ENCODE assay signal across 8 cellular contexts in the genomic region with DNA sequence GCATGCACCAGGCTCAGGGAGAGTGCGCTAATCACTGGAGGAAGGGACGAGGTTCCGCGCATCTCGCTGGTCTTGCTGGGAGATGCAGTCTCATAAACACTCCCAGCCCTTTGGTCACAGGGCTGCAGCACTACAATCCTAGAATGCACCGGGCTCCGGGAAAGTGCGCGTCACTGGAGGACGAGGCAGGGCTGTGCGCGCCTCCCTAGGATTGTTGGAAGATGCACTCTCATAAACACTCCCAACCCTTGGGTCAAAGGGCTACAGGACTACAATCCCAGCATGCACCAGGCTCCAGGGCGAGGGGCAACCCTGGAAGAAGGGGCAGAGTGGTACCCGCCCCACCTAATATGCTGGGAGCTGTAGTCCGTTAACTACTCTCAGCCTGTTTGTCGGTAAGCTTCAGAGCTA. TPM values are rescaled to one million over a fixed set of nuclear protein-coding genes. Genes with fewer than 3 reads are reported as not detected.
DNase-seq lines count a peak whose midpoint lies in the region; ATAC-seq, FAIRE-seq and TF ChIP-seq lines count a peak whose summit lies in the region.
"Not testable (repeated sequence)": the region's sequence is repeated elsewhere in the genome, so short reads cannot be mapped to it uniquely, and the experiment has no call there.

No MANE protein-coding gene starts in this region.

- not testable (repeated sequence) for H3K27me3 ChIP-seq in A673 (replicated peaks; ENCODE audit: insufficient read depth, low read depth, low read length, poor library complexity); fibroblast of lung (ENCODE audit: control insufficient read depth, insufficient read depth, low read length); keratinocyte (ENCODE audit: control insufficient read depth, extremely low read depth, insufficient read depth, low read length)

- H3K27me3 Mint-ChIP-seq in T-helper 17 cell, result not testable (repeated sequence)

- not testable (repeated sequence) for FAIRE-seq in H54 (lab: Jason Lieb, UNC); keratinocyte (lab: Jason Lieb, UNC)

- H4K20me1 ChIP-seq in fibroblast of lung (ENCODE audit: control insufficient read depth, extremely low read depth, insufficient read depth, low read length); keratinocyte (ENCODE audit: control insufficient read depth, extremely low read depth, insufficient read depth, low read length): not testable (repeated sequence)

- DNase-seq in A673 (ENCODE audit: low spot score), result peak; percentile 71
- peak; percentile 29 for DNase-seq in H54 (ENCODE audit: insufficient read length, low spot score)
- not testable (repeated sequence) for DNase-seq in T-helper 17 cell; keratinocyte (ENCODE audit: low read depth, low spot score)
- peak; percentile 69 for DNase-seq in astrocyte of the cerebellum (ENCODE audit: low read depth)
- DNase-seq in fibroblast of lung (ENCODE audit: low read depth in 2 of 2), result peak; percentile 83 to 88
- DNase-seq in non-pigmented ciliary epithelial cell (ENCODE audit: low read depth), result peak; percentile 60
- DNase-seq in stimulated activated CD4-positive, alpha-beta T cell treated with anti-CD3 and anti-CD28 coated beads, TNF-alpha, amount 100 ng/mL, for 24 hours (ENCODE audit: low read depth in 3 of 3), result peak; percentile 8 to 48 (median 25)

- H2AFZ ChIP-seq in fibroblast of lung (ENCODE audit: low read length) (peak overlapping the region; percentile 90), keratinocyte (ENCODE audit: control insufficient read depth, low read length) (peak overlapping the region; percentile 5)

- H3K9me3 ChIP-seq in A673 (ENCODE audit: low read depth, low read length, poor library complexity, severe bottlenecking); T-helper 17 cell (ENCODE audit: control insufficient read depth, low read length, poor library complexity, severe bottlenecking); fibroblast of lung (ENCODE audit: control insufficient read depth, insufficient read depth, low read depth, low read length); keratinocyte (ENCODE audit: control insufficient read depth, low read depth, low read length): not testable (repeated sequence)

- TF ChIP-seq CTCF in A673 (conservative IDR thresholded peaks at IDR 0.05; ENCODE audit: low read depth, low read length); astrocyte of the cerebellum (IDR thresholded peaks at IDR 0.05; ENCODE audit: low read depth, low read length, missing control alignments); fibroblast of lung (conservative IDR thresholded peaks at IDR 0.05 in 1 of 2, IDR thresholded peaks at IDR 0.05 in 1 of 2; ENCODE audit: low read depth in 1 of 2, low read length in 2 of 2); keratinocyte (optimal IDR thresholded peaks at IDR 0.05 in 1 of 3, IDR thresholded peaks at IDR 0.05 in 1 of 3, conservative IDR thresholded peaks at IDR 0.05 in 1 of 3; ENCODE audit: extremely low read depth in 1 of 3, insufficient read depth in 2 of 3, low read length in 3 of 3): not testable (repeated sequence)

- CTCF ChIA-PET in A673 (lab: Charles Lee), result not testable (repeated sequence)

- dilution Hi-C loops in keratinocyte (cut with MboI; ENCODE audit: extremely low pct_ligation_motif_present, low sequenced_read_pairs), result not testable (repeated sequence)

- H3K4me2 ChIP-seq in fibroblast of lung (ENCODE audit: extremely low read depth, insufficient read depth, low read length) (peak overlapping the region; percentile 17), keratinocyte (ENCODE audit: control insufficient read depth, extremely low read depth, insufficient read depth, low read depth, low read length) (peak overlapping the region; percentile 14)

- not testable (repeated sequence) for H3K36me3 ChIP-seq in A673 (ENCODE audit: insufficient read depth, low read length, poor library complexity, severe bottlenecking); fibroblast of lung (ENCODE audit: control insufficient read depth, insufficient read depth, low read length); keratinocyte (ENCODE audit: control insufficient read depth in 2 of 2, extremely low read depth in 1 of 2, insufficient read depth in 2 of 2, low read length in 2 of 2)

- not testable (repeated sequence) for H3K79me2 ChIP-seq in fibroblast of lung (ENCODE audit: control insufficient read depth, insufficient read depth, low read length); keratinocyte (ENCODE audit: control insufficient read depth, insufficient read depth, low read length)

- peak; percentile 21; the same call in 1 of the 2 replicates for TF ChIP-seq POLR2A in H54 (IDR thresholded peaks at IDR 0.05; ENCODE audit: low read depth, low read length)

- H3K36me3 Mint-ChIP-seq in T-helper 17 cell (ENCODE audit: low read depth), result not testable (repeated sequence)

- BruUV-seq in A673 (replicated peaks; lab: Mats Ljungman, UMichigan), result not testable (repeated sequence)

- in situ Hi-C loops in astrocyte of the cerebellum (cut with HindIII; ENCODE audit: low sequenced_read_pairs), result not testable (repeated sequence)

- peak overlapping the region; percentile 73 for H3K4me3 Mint-ChIP-seq in T-helper 17 cell

- not testable (repeated sequence) for H3K4me1 ChIP-seq in A673 (ENCODE audit: insufficient read depth, low read length, poor library complexity, severe bottlenecking); fibroblast of lung (ENCODE audit: control insufficient read depth, extremely low read depth, insufficient read depth, low read length); keratinocyte (ENCODE audit: control insufficient read depth, extremely low read depth, insufficient read depth, low read length)

- not testable (repeated sequence) for ATAC-seq in T-helper 17 cell

- not testable (repeated sequence) for H3K27ac Mint-ChIP-seq in T-helper 17 cell

- not testable (repeated sequence) for H3K27ac ChIP-seq in A673 (ENCODE audit: low read depth, low read length, poor library complexity, severe bottlenecking); fibroblast of lung (ENCODE audit: insufficient read depth, low read length); keratinocyte (ENCODE audit: control insufficient read depth, insufficient read depth, low read length)

- not testable (repeated sequence) for H3K4me1 Mint-ChIP-seq in T-helper 17 cell

- POLR2A ChIA-PET in A673 (lab: Charles Lee; ENCODE audit: low non-redundant PET), result not testable (repeated sequence)

- H3K9me1 ChIP-seq in keratinocyte (ENCODE audit: control insufficient read depth, extremely low read depth, insufficient read depth, low read length), result not testable (repeated sequence)

- intact Hi-C loops in A673 (cut with micrococcal nuclease; ENCODE audit: unreplicated experiment), result not testable (repeated sequence)

- H3K4me3 ChIP-seq in A673 (ENCODE audit: low read depth, low read length, poor library complexity, severe bottlenecking) (peak overlapping the region; percentile 49), astrocyte of the cerebellum (ENCODE audit: low read depth, low read length) (peak overlapping the region; percentile 63), fibroblast of lung (replicated peaks in 1 of 4; ENCODE audit: control extremely low read depth in 1 of 4, insufficient read depth in 1 of 4, low read depth in 3 of 4, low read length in 4 of 4) (peak overlapping the region; percentile 46 to 71 (median 64)), keratinocyte (ENCODE audit: control insufficient read depth in 2 of 3, extremely low read depth in 1 of 3, insufficient read depth in 2 of 3, low read depth in 1 of 3, low read length in 3 of 3) (peak overlapping the region in 2 of 3 experiments; percentile 4 to 15)

- not testable (repeated sequence) for H3K9ac ChIP-seq in fibroblast of lung (ENCODE audit: insufficient read depth, low read length); keratinocyte (ENCODE audit: control insufficient read depth, extremely low read depth, insufficient read depth, low read length)

RNA-seq across cellular contexts. Expression of gene FRG2C, which starts 23.0 kb away (rescaled TPM):
- not detected in 2 replicates for total RNA-seq in A673 (2021)
- not detected for total RNA-seq in T-helper 17 cell
- total RNA-seq in fibroblast of lung, result not detected in 2 replicates
- not detected in 2 replicates for polyA plus RNA-seq in fibroblast of lung
- not detected in 2 replicates for polyA plus RNA-seq in fibroblast of lung (2012)
- not detected in 2 replicates for polyA minus RNA-seq in fibroblast of lung (ENCODE audit: low replicate concordance)
- not detected in 3 replicates for polyA plus RNA-seq in keratinocyte
- polyA plus RNA-seq in keratinocyte (2011; ENCODE audit: low read depth), result not detected
- not detected in 2 replicates for polyA plus RNA-seq in keratinocyte (2011; cell fraction: cytosol; rRNA removed)
- polyA plus RNA-seq in keratinocyte (2011; cell fraction: nucleus; rRNA removed), result not detected in 2 replicates
- polyA plus RNA-seq in keratinocyte (2012; ENCODE audit: low replicate concordance), result not detected in 2 replicates
- polyA minus RNA-seq in keratinocyte, result not detected in 3 replicates
- not detected for polyA minus RNA-seq in keratinocyte (2011; cell fraction: cytosol; rRNA and poly(A)+ RNA removed)
- not detected in 2 replicates for polyA minus RNA-seq in keratinocyte (2011; cell fraction: nucleus; rRNA and poly(A)+ RNA removed)

Comparison
In these comparisons a context has a peak if more than half of its experiments do, and no peak if none do; other contexts are left out.
1. H3K4me3 ChIP-seq: peak in every context shown above with its lines; median percentile 64 in fibroblast of lung; 63 in astrocyte of the cerebellum; 49 in A673; 10 in keratinocyte.